ENCODE assay signal across 8 cellular contexts in the genomic region with DNA sequence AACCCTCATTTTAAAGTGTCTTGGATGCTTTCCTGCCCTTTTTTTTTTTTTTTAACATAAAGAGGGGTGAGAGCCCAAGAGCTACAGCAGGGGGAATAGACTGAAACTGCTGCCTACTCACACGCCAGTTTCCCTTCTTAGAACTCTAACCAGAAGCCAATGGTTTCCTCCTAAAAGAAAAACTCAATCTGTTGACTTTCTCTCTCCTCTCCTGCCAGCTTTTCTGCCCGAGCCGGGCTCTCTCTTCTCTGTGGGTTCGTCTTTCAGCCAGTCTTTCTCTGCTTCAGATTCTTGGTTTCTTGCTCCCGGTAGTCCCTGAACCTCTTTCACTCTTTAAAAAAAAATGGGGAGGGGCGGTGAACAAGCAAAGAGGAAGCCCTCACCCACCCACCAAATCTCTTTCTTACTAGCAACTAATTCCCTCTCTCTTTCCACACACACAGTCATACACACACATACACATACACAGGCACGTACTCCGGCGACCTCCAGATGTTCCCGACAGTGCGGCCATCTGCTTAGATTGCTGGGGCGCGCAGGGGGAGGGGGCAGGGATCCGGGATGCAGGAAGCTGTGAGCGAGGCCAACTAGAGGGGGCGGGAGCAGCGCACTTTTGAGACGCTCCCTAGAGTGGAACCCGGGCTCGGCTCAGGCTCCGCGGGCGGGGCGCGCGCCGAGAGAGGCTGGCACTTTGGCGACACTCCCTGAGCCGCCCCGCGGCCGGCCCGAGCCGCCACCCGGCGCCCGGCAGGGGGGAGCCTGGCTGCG. TPM values are rescaled to one million over a fixed set of nuclear protein-coding genes. Genes with fewer than 3 reads are reported as not detected.
DNase-seq lines count a peak whose midpoint lies in the region; ATAC-seq lines count a peak whose summit lies in the region.

No MANE protein-coding gene starts in this region.

- H3K9me3 ChIP-seq in SK-N-MC (ENCODE audit: low read depth, low read length) (no peaks in the 10 kb centered on the region), skeletal muscle satellite cell (replicated peaks; ENCODE audit: low read length) (no peaks in the 10 kb centered on the region)

- H3K4me3 ChIP-seq in SK-N-MC = peak overlapping the region; percentile 97
- peak overlapping the region; percentile 91 for H3K4me3 ChIP-seq in skeletal muscle satellite cell (ENCODE audit: low read length)

- peak; percentile 83 for DNase-seq in activated CD4-positive, alpha-beta T cell treated with anti-CD3 and anti-CD28 coated beads for 48 hours
- no peak for DNase-seq in activated CD4-positive, alpha-beta T cell treated with anti-CD3 and anti-CD28 coated beads for 1 hour
- peak; percentile 71 for DNase-seq in NCI-H1048 (lab: John Stamatoyannopoulos, UW)
- peak; percentile 58 for DNase-seq in SK-N-MC (ENCODE audit: low read depth, low spot score)
- no peak for DNase-seq in central memory CD8-positive, alpha-beta T cell (ENCODE audit: low spot score in 2 of 2)
- DNase-seq in immature natural killer cell = no peak

- H3K27me3 ChIP-seq in skeletal muscle satellite cell (ENCODE audit: control insufficient read depth, insufficient read depth, low read length) = peaks cover 30% of the 10 kb centered on the region

- peak overlapping the region; percentile 98 for H3K4me2 ChIP-seq in skeletal muscle satellite cell (ENCODE audit: low read length)

- peak overlapping the region; percentile 77 for H3K27ac ChIP-seq in SK-N-MC

- peak overlapping the region; percentile 56 for H3K4me3 Mint-ChIP-seq in central memory CD8-positive, alpha-beta T cell
- peak overlapping the region; percentile 46 to 70 (median 63) for H3K4me3 Mint-ChIP-seq in immature natural killer cell

- H3K27me3 Mint-ChIP-seq in central memory CD8-positive, alpha-beta T cell = peaks cover 80% of the 10 kb centered on the region
- H3K27me3 Mint-ChIP-seq in immature natural killer cell (ENCODE audit: low read depth in 3 of 3) = peaks cover 13 to 22% (median 16%) of the 10 kb centered on the region in 3 donors

- peaks cover 9% of the 10 kb centered on the region for H3K4me1 Mint-ChIP-seq in central memory CD8-positive, alpha-beta T cell
- peaks cover 6 to 9% of the 10 kb centered on the region in 2 donors for H3K4me1 Mint-ChIP-seq in immature natural killer cell

- peak overlapping the region; percentile 95 for H3K9ac ChIP-seq in SK-N-MC (ENCODE audit: insufficient read length)
- H3K9ac ChIP-seq in skeletal muscle satellite cell (ENCODE audit: low read depth, low read length) = peak overlapping the region; percentile 91

- no peak for ATAC-seq in central memory CD8-positive, alpha-beta T cell (replicated peaks; ENCODE audit: extremely low read depth, poor library complexity, severe bottlenecking)
- no peak for ATAC-seq in HG02938 (IDR thresholded peaks at IDR 0.05; ENCODE audit: unreplicated experiment)

- no peaks in the 10 kb centered on the region for H3K9me3 Mint-ChIP-seq in central memory CD8-positive, alpha-beta T cell
- peaks cover 0 to 4% (median 1%) of the 10 kb centered on the region in 6 donors for H3K9me3 Mint-ChIP-seq in immature natural killer cell

- H3K4me1 ChIP-seq in skeletal muscle satellite cell (ENCODE audit: control insufficient read depth, insufficient read depth, low read length) = peaks cover 11% of the 10 kb centered on the region

- H3K27ac Mint-ChIP-seq in central memory CD8-positive, alpha-beta T cell (ENCODE audit: low read depth) = no peak overlapping the region
- no peak overlapping the region for H3K27ac Mint-ChIP-seq in immature natural killer cell

- H3K36me3 ChIP-seq in SK-N-MC (ENCODE audit: insufficient read depth, low read length) (no peaks in the 10 kb centered on the region), skeletal muscle satellite cell (ENCODE audit: insufficient read depth, low read length) (no peaks in the 10 kb centered on the region)

- peaks cover 1% of the 10 kb centered on the region for H3K36me3 Mint-ChIP-seq in central memory CD8-positive, alpha-beta T cell (ENCODE audit: insufficient read depth)
- H3K36me3 Mint-ChIP-seq in immature natural killer cell = no peaks in the 10 kb centered on the region

RNA-seq across cellular contexts. Expression of a gene that starts 0.4 kb away (rescaled TPM):
- not detected for polyA plus RNA-seq in immature natural killer cell
- 18.8 and 28.0 TPM in 2 replicates for total RNA-seq in skeletal muscle satellite cell (2012; rRNA removed)

Comparison
In these comparisons a context has a peak if more than half of its experiments do, and no peak if none do; other contexts are left out.
1. DNase-seq: peak in activated CD4-positive, alpha-beta T cell treated with anti-CD3 and anti-CD28 coated beads for 48 hours (single experiment), NCI-H1048 (single experiment) and SK-N-MC (single experiment); none in activated CD4-positive, alpha-beta T cell treated with anti-CD3 and anti-CD28 coated beads for 1 hour (single experiment), central memory CD8-positive, alpha-beta T cell (0 of 2) and immature natural killer cell (0 of 3).